In the genomic region with DNA sequence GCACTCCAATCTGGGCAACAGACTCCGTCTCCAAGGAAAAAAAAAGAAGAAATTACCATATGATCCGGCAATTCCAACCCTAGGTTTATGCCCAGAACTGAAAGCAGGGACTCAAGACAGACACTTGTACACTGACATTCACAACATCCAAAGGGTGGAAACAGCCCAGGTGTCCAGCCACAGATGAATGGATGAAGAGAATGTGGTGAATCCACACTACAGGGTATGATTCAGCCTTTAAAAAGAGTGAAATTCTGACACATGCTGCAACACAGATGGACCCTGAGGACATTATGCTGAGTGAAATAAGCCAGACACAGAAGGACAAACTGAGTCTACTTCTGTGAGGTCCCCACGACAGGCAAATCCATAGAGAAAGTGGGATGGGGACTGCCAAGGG, we compare ENCODE assay signal across 12 cellular contexts. TPM values are rescaled to one million over a fixed set of nuclear protein-coding genes. Genes with fewer than 3 reads are reported as not detected.
DNase-seq lines count a peak whose midpoint lies in the region; ATAC-seq and TF ChIP-seq lines count a peak whose summit lies in the region.
"Had no signal": no experiment of that assay in that cellular context is flagged by ENCODE, and none has a peak within 500 bp of the region (broad histone marks: within the 10 kb centered on the region; RNA-seq: fewer than 3 reads in every experiment).

No MANE protein-coding gene starts in this region.

- CTCF ChIA-PET in activated CD8-positive, alpha-beta memory T cell treated with anti-CD3 and anti-CD28 coated beads, Interleukin-2, amount 10 ng/mL, durations not matched to agents 7 days and 5 days (lab: Charles Lee), result interaction anchor here (1.8 kb wide), 1 partner anchor 13 kb away, joined by 7 read pairs; no protein-coding TSS in a partner anchor

- H3K27me3 ChIP-seq in foreskin keratinocyte, result no peaks in the 10 kb centered on the region
- no peaks in the 10 kb centered on the region for H3K27me3 ChIP-seq in stomach
- H3K27me3 ChIP-seq: tibial nerve had no signal

- WGBS in stomach, 5 donors, result 49 to 69% (median 66%) methylated on average over 3 of the region's 3 CpGs

- peaks cover 12% of the 10 kb centered on the region for H3K36me3 Mint-ChIP-seq in activated CD8-positive, alpha-beta memory T cell treated with anti-CD3 and anti-CD28 coated beads, Interleukin-2, amount 10 ng/mL, durations not matched to agents 7 days and 5 days
- peaks cover 9% of the 10 kb centered on the region for H3K36me3 Mint-ChIP-seq in T-helper 17 cell (ENCODE audit: low read depth)

- no peak for ATAC-seq in activated CD8-positive, alpha-beta memory T cell treated with anti-CD3 and anti-CD28 coated beads, Interleukin-2, amount 10 ng/mL, durations not matched to agents 7 days and 5 days
- ATAC-seq in T-helper 17 cell (no peak), foreskin keratinocyte (peak; percentile 59), GM19395 (IDR thresholded peaks at IDR 0.05; ENCODE audit: unreplicated experiment) (no peak), GM19351 (IDR thresholded peaks at IDR 0.05; ENCODE audit: unreplicated experiment) (no peak), GM21786 (IDR thresholded peaks at IDR 0.05; ENCODE audit: unreplicated experiment) (no peak)

- TF ChIP-seq EP300 in stomach (IDR thresholded peaks at IDR 0.05), result no peak

- H3K4me1 ChIP-seq in foreskin keratinocyte (peaks cover 11% of the 10 kb centered on the region), stomach (peaks cover 7 to 42% (median 37%) of the 10 kb centered on the region in 4 donors)

- no peaks in the 10 kb centered on the region for H3K9me3 ChIP-seq in T-helper 17 cell (ENCODE audit: control insufficient read depth, low read length, poor library complexity, severe bottlenecking)
- H3K9me3 ChIP-seq in stomach, result no peaks in the 10 kb centered on the region
- H3K9me3 ChIP-seq: SK-N-SH, tibial nerve had no signal

- no peak overlapping the region for H3K27ac ChIP-seq in foreskin keratinocyte
- H3K27ac ChIP-seq in stomach, result peak overlapping the region in 4 of 5 donors; percentile 15 to 64 (median 56)

- no peaks in the 10 kb centered on the region for H3K27me3 Mint-ChIP-seq in activated CD8-positive, alpha-beta memory T cell treated with anti-CD3 and anti-CD28 coated beads, Interleukin-2, amount 10 ng/mL, durations not matched to agents 7 days and 5 days
- no peaks in the 10 kb centered on the region for H3K27me3 Mint-ChIP-seq in T-helper 17 cell

- H3K4me3 ChIP-seq in stomach, result no peak overlapping the region
- H3K4me3 ChIP-seq: tibial nerve had no signal

- intact Hi-C loops in stomach (cut with DNase I; ENCODE audit: low total_unique reads), result no loop called here

- DNase-seq in activated CD8-positive, alpha-beta memory T cell treated with anti-CD3 and anti-CD28 coated beads, Interleukin-2, amount 10 ng/mL, durations not matched to agents 7 days and 5 days, result no peak
- no peak for DNase-seq in activated CD8-positive, alpha-beta memory T cell treated with anti-CD3 and anti-CD28 coated beads, Interleukin-2, amount 50 U/mL, for 48 hours
- no peak for DNase-seq in T-helper 17 cell
- peak; percentile 54 to 78 for DNase-seq in foreskin keratinocyte
- DNase-seq in stomach, result no peak
- DNase-seq: activated T-cell treated with anti-CD3 and anti-CD28 coated beads, Interleukin-2, amount 50 U/mL, for 48 hours; stimulated activated CD4-positive, alpha-beta T cell treated with anti-CD3 and anti-CD28 coated beads, Interleukin-2, amount 100 ng/mL, for 48 hours had no signal

- peaks cover 17% of the 10 kb centered on the region for H3K4me1 Mint-ChIP-seq in activated CD8-positive, alpha-beta memory T cell treated with anti-CD3 and anti-CD28 coated beads, Interleukin-2, amount 10 ng/mL, durations not matched to agents 7 days and 5 days
- H3K4me1 Mint-ChIP-seq in T-helper 17 cell, result peaks cover 32% of the 10 kb centered on the region

- peaks cover 51 to 77% (median 70%) of the 10 kb centered on the region in 4 donors for H3K36me3 ChIP-seq in stomach

- TF ChIP-seq CTCF in foreskin keratinocyte (conservative IDR thresholded peaks at IDR 0.05) (no peak), stomach (IDR thresholded peaks at IDR 0.05) (no peak)

- peak overlapping the region; percentile 66 for H3K27ac Mint-ChIP-seq in activated CD8-positive, alpha-beta memory T cell treated with anti-CD3 and anti-CD28 coated beads, Interleukin-2, amount 10 ng/mL, durations not matched to agents 7 days and 5 days
- peak overlapping the region; percentile 96 for H3K27ac Mint-ChIP-seq in T-helper 17 cell

- no peak overlapping the region for H3K4me3 Mint-ChIP-seq in activated CD8-positive, alpha-beta memory T cell treated with anti-CD3 and anti-CD28 coated beads, Interleukin-2, amount 10 ng/mL, durations not matched to agents 7 days and 5 days
- H3K4me3 Mint-ChIP-seq in T-helper 17 cell, result peak overlapping the region; percentile 50

- no peaks in the 10 kb centered on the region for H3K9me3 Mint-ChIP-seq in activated CD8-positive, alpha-beta memory T cell treated with anti-CD3 and anti-CD28 coated beads, Interleukin-2, amount 10 ng/mL, durations not matched to agents 7 days and 5 days (ENCODE audit: low read depth)

- TF ChIP-seq POLR2A in stomach (IDR thresholded peaks at IDR 0.05), result no peak

RNA-seq across cellular contexts. Expression of gene SGSM3, which starts 43.9 kb away (rescaled TPM):
- 10 to 100 TPM; 57.6 to 86.3 TPM for total RNA-seq in activated CD8-positive, alpha-beta memory T cell treated with anti-CD3 and anti-CD28 coated beads, Interleukin-2, amount 10 ng/mL, durations not matched to agents 7 days and 5 days
- total RNA-seq in T-helper 17 cell, result 10 to 100 TPM; 56.7 to 79.4 TPM
- 59.4 and 64.1 TPM in 2 replicates for total RNA-seq in foreskin keratinocyte
- 58.2 and 69.8 TPM in 2 replicates for polyA plus RNA-seq in foreskin keratinocyte
- total RNA-seq in stomach, result 100 to 1,000 TPM; 109 to 503 (median 285) TPM
- polyA plus RNA-seq in stomach, result 100 to 1,000 TPM; 142 to 187 (median 147) TPM

Comparison
In these comparisons a context has a peak if more than half of its experiments do, and no peak if none do; other contexts are left out.
1. DNase-seq: peak in foreskin keratinocyte (2 of 2); none in activated CD8-positive, alpha-beta memory T cell treated with anti-CD3 and anti-CD28 coated beads, Interleukin-2, amount 10 ng/mL, durations not matched to agents 7 days and 5 days (single experiment), activated CD8-positive, alpha-beta memory T cell treated with anti-CD3 and anti-CD28 coated beads, Interleukin-2, amount 50 U/mL, for 48 hours (single experiment), T-helper 17 cell (0 of 3) and stomach (single experiment).